ENCODE assay signal across 26 cellular contexts in genomic region chr16:48332978-48333377, GRCh38.
"Had no signal": no experiment of that assay in that cellular context is flagged by ENCODE, and none has a peak within 500 bp of the region (broad histone marks: within the 10 kb centered on the region; RNA-seq: fewer than 3 reads in every experiment).

No MANE protein-coding gene starts in this region.

- H3K27me3 ChIP-seq: colonic mucosa, esophagus squamous epithelium, gastrocnemius medialis, heart right ventricle, left lung had no signal

- H3K9me3 ChIP-seq: colonic mucosa, esophagus squamous epithelium, gastrocnemius medialis, heart right ventricle, left lung, lower lobe of right lung, mucosa of descending colon had no signal

- ATAC-seq: effector memory CD8-positive, alpha-beta T cell; esophagus mucosa; gastrocnemius medialis; heart right ventricle; left cardiac atrium; left lung; left ventricle myocardium superior; lower lobe of right lung; mucosa of descending colon had no signal

- DNase-seq: colonic mucosa; cortex of kidney; effector CD8-positive, alpha-beta T cell; effector memory CD8-positive, alpha-beta T cell; endodermal cell; erythroblast; esophagus squamous epithelium; foreskin fibroblast; foreskin melanocyte; gastrocnemius medialis; glutamatergic neuron; head of caudate nucleus; heart right ventricle; hippocampal formation; left cardiac atrium; left lung; left ventricle myocardium superior; lower lobe of right lung; mesenchymal stem cell; mucosa of descending colon; naive B cell had no signal

- H3K4me1 ChIP-seq: colonic mucosa had no signal

- H3K4me3 ChIP-seq: colonic mucosa, esophagus squamous epithelium, gastrocnemius medialis, heart right ventricle, left lung, lower lobe of right lung, mucosa of descending colon had no signal

- H3K27ac ChIP-seq: colonic mucosa, epithelial cell of prostate, esophagus squamous epithelium, gastrocnemius medialis, heart right ventricle, left lung, lower lobe of right lung had no signal

- FAIRE-seq: endometrium, islet of Langerhans, keratinocyte had no signal

- H3K36me3 ChIP-seq: colonic mucosa had no signal
